Comparison of ENCODE assay signal across 12 cellular contexts in the genomic region with DNA sequence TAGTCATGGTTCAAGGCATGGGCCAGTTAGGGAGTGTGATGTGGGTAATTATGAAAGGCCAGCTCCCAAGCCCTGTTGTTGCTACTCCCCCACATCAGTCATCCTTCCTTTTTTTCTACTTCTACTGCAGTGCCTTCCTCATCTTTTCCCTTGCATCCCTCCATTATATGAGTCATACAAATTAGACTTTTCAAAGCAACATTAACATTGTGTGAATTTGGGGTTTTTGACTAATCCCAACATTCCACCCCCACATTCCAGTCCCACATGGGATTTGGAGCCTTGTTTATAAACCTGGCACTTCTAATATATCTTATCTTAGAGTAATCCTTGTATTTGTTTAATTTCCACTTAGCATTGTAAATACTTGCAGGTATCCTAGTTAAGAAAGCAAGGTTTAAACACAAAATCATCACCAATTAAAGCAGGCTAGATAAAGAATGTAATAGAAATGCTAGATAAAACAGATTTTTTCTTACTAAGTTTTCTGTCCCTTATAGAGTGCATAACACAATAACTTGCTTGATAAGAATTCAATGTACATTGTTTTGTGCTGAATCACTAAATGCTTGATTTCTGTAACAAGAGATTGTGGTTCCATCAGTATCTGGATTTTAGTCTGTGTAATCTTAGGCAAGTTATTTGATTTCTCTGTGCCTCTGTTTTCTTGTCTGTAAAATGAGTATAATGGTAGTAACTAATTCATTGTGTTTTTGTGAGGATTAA.
DNase-seq lines count a peak whose midpoint lies in the region; ATAC-seq and TF ChIP-seq lines count a peak whose summit lies in the region.
"Had no signal": no experiment of that assay in that cellular context is flagged by ENCODE, and none has a peak within 500 bp of the region (broad histone marks: within the 10 kb centered on the region; RNA-seq: fewer than 3 reads in every experiment).

No MANE protein-coding gene starts in this region.

- H3K36me3 Mint-ChIP-seq in stimulated activated memory B cell treated with anti-CD40 and anti-IgM and Interleukin-4, amounts not matched to agents 10 μg/mL and 1 μg/mL and 100 μg/mL, for 72 hours: no peaks in the 10 kb centered on the region
- H3K36me3 Mint-ChIP-seq: T-cell had no signal

- ATAC-seq in stimulated activated memory B cell treated with anti-CD40 and anti-IgM and Interleukin-4, amounts not matched to agents 10 μg/mL and 1 μg/mL and 100 μg/mL, for 72 hours: no peak
- no peak for ATAC-seq in HG03342 (IDR thresholded peaks at IDR 0.05; ENCODE audit: unreplicated experiment)
- ATAC-seq: heart right ventricle, T-cell had no signal

- H3K27ac Mint-ChIP-seq in stimulated activated memory B cell treated with anti-CD40 and anti-IgM and Interleukin-4, amounts not matched to agents 10 μg/mL and 1 μg/mL and 100 μg/mL, for 72 hours: no peak overlapping the region
- H3K27ac Mint-ChIP-seq: T-cell had no signal

- no peaks in the 10 kb centered on the region for H3K79me2 ChIP-seq in GM23248 (ENCODE audit: insufficient read depth)
- no peaks in the 10 kb centered on the region for H3K79me2 ChIP-seq in fibroblast of lung (ENCODE audit: control insufficient read depth, insufficient read depth, low read length)

- peaks cover 8% of the 10 kb centered on the region for H3K9me3 Mint-ChIP-seq in stimulated activated memory B cell treated with anti-CD40 and anti-IgM and Interleukin-4, amounts not matched to agents 10 μg/mL and 1 μg/mL and 100 μg/mL, for 72 hours

- no peak overlapping the region for H3K4me3 Mint-ChIP-seq in stimulated activated memory B cell treated with anti-CD40 and anti-IgM and Interleukin-4, amounts not matched to agents 10 μg/mL and 1 μg/mL and 100 μg/mL, for 72 hours
- H3K4me3 Mint-ChIP-seq: T-cell had no signal

- H3K4me3 ChIP-seq in GM23248 (no peak overlapping the region), fibroblast of lung (replicated peaks in 1 of 4; ENCODE audit: control extremely low read depth in 1 of 4, insufficient read depth in 1 of 4, low read depth in 3 of 4, low read length in 4 of 4) (no peak overlapping the region), retinal pigment epithelial cell (ENCODE audit: low read length) (no peak overlapping the region)
- H3K4me3 ChIP-seq: heart right ventricle, thoracic aorta had no signal

- no peaks in the 10 kb centered on the region for H3K4me1 Mint-ChIP-seq in stimulated activated memory B cell treated with anti-CD40 and anti-IgM and Interleukin-4, amounts not matched to agents 10 μg/mL and 1 μg/mL and 100 μg/mL, for 72 hours
- H3K4me1 Mint-ChIP-seq: T-cell had no signal

- H2AFZ ChIP-seq in GM23248 (no peak overlapping the region), fibroblast of lung (ENCODE audit: low read length) (no peak overlapping the region)

- no peaks in the 10 kb centered on the region for H3K9me2 ChIP-seq in GM23248 (ENCODE audit: insufficient read depth)

- H3K9me3 ChIP-seq in GM23248 (ENCODE audit: low read depth): no peaks in the 10 kb centered on the region
- no peaks in the 10 kb centered on the region for H3K9me3 ChIP-seq in fibroblast of lung (ENCODE audit: control insufficient read depth, insufficient read depth, low read depth, low read length)
- H3K9me3 ChIP-seq: heart right ventricle, thoracic aorta had no signal

- no peaks in the 10 kb centered on the region for H3K36me3 ChIP-seq in GM23248 (ENCODE audit: low read depth)
- H3K36me3 ChIP-seq in fibroblast of lung (ENCODE audit: control insufficient read depth, insufficient read depth, low read length): no peaks in the 10 kb centered on the region
- H3K36me3 ChIP-seq: heart right ventricle, thoracic aorta had no signal

- H3F3A ChIP-seq in GM23248 (ENCODE audit: insufficient read depth): no peaks in the 10 kb centered on the region

- no peak overlapping the region for H3K27ac ChIP-seq in GM23248
- no peak overlapping the region for H3K27ac ChIP-seq in fibroblast of lung (ENCODE audit: insufficient read depth, low read length)
- H3K27ac ChIP-seq: heart right ventricle, thoracic aorta had no signal

- TF ChIP-seq CTCF in fibroblast of lung (conservative IDR thresholded peaks at IDR 0.05 in 1 of 2, IDR thresholded peaks at IDR 0.05 in 1 of 2; ENCODE audit: low read depth in 1 of 2, low read length in 2 of 2): no peak
- TF ChIP-seq CTCF in retinal pigment epithelial cell (conservative IDR thresholded peaks at IDR 0.05; ENCODE audit: low read depth, low read length): no peak

- no peaks in the 10 kb centered on the region for H3K27me3 ChIP-seq in GM23248 (replicated peaks; ENCODE audit: insufficient read depth)
- no peaks in the 10 kb centered on the region for H3K27me3 ChIP-seq in fibroblast of lung (ENCODE audit: control insufficient read depth, insufficient read depth, low read length)
- H3K27me3 ChIP-seq: heart right ventricle had no signal

- no peak overlapping the region for H3K4me2 ChIP-seq in GM23248 (ENCODE audit: unreplicated experiment)
- H3K4me2 ChIP-seq in fibroblast of lung (ENCODE audit: extremely low read depth, insufficient read depth, low read length): no peak overlapping the region

- H4K20me1 ChIP-seq in GM23248 (ENCODE audit: insufficient read depth) (no peaks in the 10 kb centered on the region), fibroblast of lung (ENCODE audit: control insufficient read depth, extremely low read depth, insufficient read depth, low read length) (no peaks in the 10 kb centered on the region)

- no peaks in the 10 kb centered on the region for H3K27me3 Mint-ChIP-seq in stimulated activated memory B cell treated with anti-CD40 and anti-IgM and Interleukin-4, amounts not matched to agents 10 μg/mL and 1 μg/mL and 100 μg/mL, for 72 hours

- H3K4me1 ChIP-seq in GM23248 (ENCODE audit: insufficient read depth) (no peaks in the 10 kb centered on the region), fibroblast of lung (ENCODE audit: control insufficient read depth, extremely low read depth, insufficient read depth, low read length) (peaks cover 3% of the 10 kb centered on the region)
- H3K4me1 ChIP-seq: heart right ventricle had no signal

- in situ Hi-C loops in GM23248 (cut with MboI): no loop called here

- DNase-seq in GM23248 (peak; percentile 2), OCI-M1 (lab: John Stamatoyannopoulos, UW) (peak; percentile 29), fibroblast of lung (ENCODE audit: low read depth in 2 of 2) (peak; percentile 55 to 90), retinal pigment epithelial cell (ENCODE audit: low read depth) (peak; percentile 84), T-helper 9 cell (no peak)
- DNase-seq in stimulated activated CD4-positive, alpha-beta T cell treated with anti-CD3 and anti-CD28 coated beads, Interleukin-12 subunit alpha, Interleukin-12 subunit beta, amount 100 ng/mL, for 4 hours: no peak
- DNase-seq: activated CD4-positive, alpha-beta T cell treated with anti-CD3 and anti-CD28 coated beads for 4 hours; heart right ventricle; T-cell had no signal

- H3K9ac ChIP-seq in GM23248 (no peak overlapping the region), fibroblast of lung (ENCODE audit: insufficient read depth, low read length) (no peak overlapping the region)

Comparison
In these comparisons a context has a peak if more than half of its experiments do, and no peak if none do; other contexts are left out.
1. DNase-seq: peak in GM23248 (single experiment), OCI-M1 (single experiment), fibroblast of lung (2 of 2) and retinal pigment epithelial cell (single experiment); none in stimulated activated CD4-positive, alpha-beta T cell treated with anti-CD3 and anti-CD28 coated beads, Interleukin-12 subunit alpha, Interleukin-12 subunit beta, amount 100 ng/mL, for 4 hours (single experiment) and T-helper 9 cell (single experiment).